In the genomic region with DNA sequence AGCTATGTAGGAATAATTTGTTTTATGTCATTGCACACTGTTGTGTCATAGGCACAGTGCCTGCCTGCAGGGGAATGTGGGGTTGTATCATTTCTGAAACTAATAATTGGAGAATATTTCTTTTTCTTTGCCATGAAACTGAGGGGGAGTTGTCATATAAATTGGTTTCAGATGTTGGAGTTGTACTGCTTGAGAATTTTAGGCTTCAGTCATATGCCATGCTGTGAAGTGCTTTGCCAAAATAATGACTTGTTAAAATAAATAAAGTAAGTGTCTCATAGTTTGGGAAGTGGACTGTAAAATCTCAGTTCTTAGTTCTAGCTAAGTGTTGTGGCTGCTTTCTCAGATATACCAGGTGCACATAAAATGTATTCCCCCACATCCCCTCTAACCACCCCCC, we compare ENCODE assay signal across 12 cellular contexts.
DNase-seq lines count a peak whose midpoint lies in the region; ATAC-seq, FAIRE-seq and TF ChIP-seq lines count a peak whose summit lies in the region.
"Had no signal": no experiment of that assay in that cellular context is flagged by ENCODE, and none has a peak within 500 bp of the region (broad histone marks: within the 10 kb centered on the region; RNA-seq: fewer than 3 reads in every experiment).

No MANE protein-coding gene starts in this region.

- H3K27me3 Mint-ChIP-seq in T-helper 17 cell (no peaks in the 10 kb centered on the region), memory B cell (no peaks in the 10 kb centered on the region), nephron progenitor cell (ENCODE audit: low read depth, poor library complexity) (no peaks in the 10 kb centered on the region)

- H3K4me1 ChIP-seq in thyroid gland (peaks cover 27 to 29% of the 10 kb centered on the region in 2 donors), pancreas (no peaks in the 10 kb centered on the region), foreskin keratinocyte (peaks cover 32% of the 10 kb centered on the region)
- H3K4me1 ChIP-seq: colonic mucosa had no signal

- TF ChIP-seq POLR2A in thyroid gland (IDR thresholded peaks at IDR 0.05) = no peak

- H3K4me3 ChIP-seq in thyroid gland (replicated peaks in 1 of 3) (no peak overlapping the region), pancreas (no peak overlapping the region)
- H3K4me3 ChIP-seq: colonic mucosa had no signal

- H3K27ac Mint-ChIP-seq in T-helper 17 cell = peak overlapping the region; percentile 74
- H3K27ac Mint-ChIP-seq in memory B cell = peak overlapping the region; percentile 45
- no peak overlapping the region for H3K27ac Mint-ChIP-seq in nephron progenitor cell
- H3K27ac Mint-ChIP-seq: immature natural killer cell had no signal

- H3K27me3 ChIP-seq in thyroid gland (no peaks in the 10 kb centered on the region), pancreas (no peaks in the 10 kb centered on the region), foreskin keratinocyte (no peaks in the 10 kb centered on the region)
- H3K27me3 ChIP-seq: colonic mucosa had no signal

- no peaks in the 10 kb centered on the region for H3K36me3 ChIP-seq in thyroid gland
- H3K36me3 ChIP-seq in pancreas = no peaks in the 10 kb centered on the region
- H3K36me3 ChIP-seq: colonic mucosa had no signal

- H3K36me3 Mint-ChIP-seq in T-helper 17 cell (ENCODE audit: low read depth) (peaks cover 2% of the 10 kb centered on the region), memory B cell (peaks cover 13% of the 10 kb centered on the region), nephron progenitor cell (ENCODE audit: low read depth) (no peaks in the 10 kb centered on the region)
- H3K36me3 Mint-ChIP-seq: immature natural killer cell had no signal

- H3K9me3 ChIP-seq in T-helper 17 cell (ENCODE audit: control insufficient read depth, low read length, poor library complexity, severe bottlenecking) (no peaks in the 10 kb centered on the region), thyroid gland (no peaks in the 10 kb centered on the region), pancreas (no peaks in the 10 kb centered on the region)
- H3K9me3 ChIP-seq: colonic mucosa had no signal

- intact Hi-C loops in thyroid gland (cut with DNase I) = no loop called here
- intact Hi-C loops in pancreas (cut with DNase I) = no loop called here

- TF ChIP-seq CTCF in thyroid gland (IDR thresholded peaks at IDR 0.05) (no peak), pancreas (IDR thresholded peaks at IDR 0.05) (no peak), foreskin keratinocyte (conservative IDR thresholded peaks at IDR 0.05) (no peak), nephron progenitor cell (IDR thresholded peaks at IDR 0.05) (no peak)

- H3K4me3 Mint-ChIP-seq in T-helper 17 cell (no peak overlapping the region), memory B cell (no peak overlapping the region), nephron progenitor cell (no peak overlapping the region)
- H3K4me3 Mint-ChIP-seq: immature natural killer cell had no signal

- DNase-seq in HCEC 1CT (peak; percentile 68), T-helper 17 cell (no peak), memory B cell (ENCODE audit: low spot score in 2 of 2) (no peak), thyroid gland (no peak), pancreas (no peak), foreskin keratinocyte (no peak), nephron progenitor cell (no peak)
- DNase-seq: activated CD4-positive, alpha-beta T cell treated with anti-CD3 and anti-CD28 coated beads for 1 hour; activated T-cell treated with anti-CD3 and anti-CD28 coated beads, Interleukin-2, amount 50 U/mL, for 1 hour; colonic mucosa; immature natural killer cell; stimulated activated naive CD8-positive, alpha-beta T cell treated with anti-CD3 and anti-CD28 coated beads, Interleukin-15, Interleukin-2, amounts not matched to agents 100 U/mL and 50 U/mL, for 24 hours had no signal

- H3K4me1 Mint-ChIP-seq in T-helper 17 cell (peaks cover 19% of the 10 kb centered on the region), memory B cell (peaks cover 32% of the 10 kb centered on the region), nephron progenitor cell (peaks cover 24% of the 10 kb centered on the region)

- ATAC-seq in T-helper 17 cell (no peak), memory B cell (ENCODE audit: low read depth) (no peak), pancreas (no peak), foreskin keratinocyte (no peak)
- ATAC-seq: stimulated activated naive CD8-positive, alpha-beta T cell treated with anti-CD3 and anti-CD28 coated beads, Interleukin-15, Interleukin-2, amounts not matched to agents 100 U/mL and 50 U/mL, for 24 hours had no signal

- H3K9me3 Mint-ChIP-seq in memory B cell = no peaks in the 10 kb centered on the region
- H3K9me3 Mint-ChIP-seq in nephron progenitor cell = no peaks in the 10 kb centered on the region
- H3K9me3 Mint-ChIP-seq: immature natural killer cell had no signal

- H3K27ac ChIP-seq in thyroid gland (peak overlapping the region; percentile 34 to 66 (median 52)), pancreas (no peak overlapping the region), foreskin keratinocyte (no peak overlapping the region)
- H3K27ac ChIP-seq: colonic mucosa had no signal

- no peak for FAIRE-seq in pancreas (lab: Jason Lieb, UNC)

Comparison
In these comparisons a context has a peak if more than half of its experiments do, and no peak if none do; other contexts are left out.
1. H3K27ac ChIP-seq: peak in thyroid gland (3 of 3); none in pancreas (0 of 4) and foreskin keratinocyte (single experiment).